1 cellular context compared by ENCODE assay signal in genomic region chr11:17076517-17077239, GRCh38.
TF ChIP-seq lines count a peak whose summit lies in the region.

No MANE protein-coding gene starts in this region.

TF ChIP-seq in H1, 55 proteins besides CTCF, POLR2A, EP300 and RAD21:
- no peak for TF ChIP-seq BRCA1 (IDR thresholded peaks at IDR 0.05; ENCODE audit: low read depth, low read length)
- TF ChIP-seq SP2 (IDR thresholded peaks at IDR 0.05; ENCODE audit: low read length) = no peak
- TF ChIP-seq MAX (IDR thresholded peaks at IDR 0.05) = no peak
- no peak for TF ChIP-seq GTF2F1 (IDR thresholded peaks at IDR 0.05; ENCODE audit: borderline replicate concordance, low read depth, low read length)
- TF ChIP-seq RBBP5 (IDR thresholded peaks at IDR 0.05; ENCODE audit: borderline replicate concordance, low read depth, low read length) = no peak
- TF ChIP-seq ATF2 (IDR thresholded peaks at IDR 0.05; ENCODE audit: low read length) = no peak
